8 cellular contexts compared by ENCODE assay signal in genomic region chr20:58892126-58892931, GRCh38. TPM values are rescaled to one million over a fixed set of nuclear protein-coding genes. Genes with fewer than 3 reads are reported as not detected.
DNase-seq lines count a peak whose midpoint lies in the region; FAIRE-seq and TF ChIP-seq lines count a peak whose summit lies in the region.

No MANE protein-coding gene starts in this region.

- H3K4me1 Mint-ChIP-seq in neural crest cell: peaks cover 60% of the 10 kb centered on the region

- H3K9me3 Mint-ChIP-seq in neural crest cell: no peaks in the 10 kb centered on the region

- no peaks in the 10 kb centered on the region for H3K36me3 ChIP-seq in suprapubic skin

- H3K27me3 Mint-ChIP-seq in neural crest cell (ENCODE audit: low read depth): peaks cover 9% of the 10 kb centered on the region

- no peak for FAIRE-seq in RCC 7860 (lab: Jason Lieb, UNC)

- peak overlapping the region; percentile 95 for H3K4me3 Mint-ChIP-seq in neural crest cell

- peak overlapping the region; percentile 99 for H3K27ac Mint-ChIP-seq in neural crest cell (ENCODE audit: unreplicated experiment)

- H3K4me3 ChIP-seq in fibroblast of villous mesenchyme (ENCODE audit: low read depth, low read length) (peak overlapping the region; percentile 77), suprapubic skin (peak overlapping the region; percentile 86)

- DNase-seq in GDM1 (lab: John Stamatoyannopoulos, UW) (peak; percentile 68), HuH-7.5 (ENCODE audit: low spot score) (peak; percentile 77), RCC 7860 (ENCODE audit: low spot score) (peak; percentile 53), fibroblast of villous mesenchyme (ENCODE audit: low read depth) (peak; percentile 65), neural crest cell (ENCODE audit: low read depth, low spot score) (peak; percentile 56), suprapubic skin (ENCODE audit: low spot score in 2 of 2) (peak; percentile 87 to 88), epidermal melanocyte (ENCODE audit: insufficient read length, low spot score) (no peak)
- DNase-seq in activated effector memory CD4-positive, alpha-beta T cell treated with Interleukin-2 at 50 U/mL for 16 hours: peak; percentile 64

- TF ChIP-seq POLR2A in suprapubic skin (IDR thresholded peaks at IDR 0.05): no peak

- no peak for TF ChIP-seq EP300 in suprapubic skin (IDR thresholded peaks at IDR 0.05)

- WGBS in suprapubic skin: under 1% methylated on average over 40 of the region's 50 CpGs

- no peaks in the 10 kb centered on the region for H3K9me3 ChIP-seq in suprapubic skin

- peaks cover 5% of the 10 kb centered on the region for H3K36me3 Mint-ChIP-seq in neural crest cell (ENCODE audit: low read depth)

- no peaks in the 10 kb centered on the region for H3K27me3 ChIP-seq in suprapubic skin

- no peak for TF ChIP-seq CTCF in fibroblast of villous mesenchyme (IDR thresholded peaks at IDR 0.05; ENCODE audit: insufficient read depth, low read depth, low read length)
- no peak for TF ChIP-seq CTCF in neural crest cell (conservative IDR thresholded peaks at IDR 0.05)
- TF ChIP-seq CTCF in suprapubic skin (IDR thresholded peaks at IDR 0.05): no peak

- peak overlapping the region; percentile 98 for H3K27ac ChIP-seq in suprapubic skin

- peaks cover 57% of the 10 kb centered on the region for H3K4me1 ChIP-seq in suprapubic skin

RNA-seq across cellular contexts. Expression of gene GNAS, which starts 39.8 kb away (rescaled TPM):
- total RNA-seq in fibroblast of villous mesenchyme (345 and 361 TPM in 2 replicates), neural crest cell (1,339 and 1,425 TPM in 2 replicates), suprapubic skin (100 to 1,000 TPM; 334 to 533 (median 451) TPM)

RNA-seq across cellular contexts. Expression of gene GNAS-AS1, which starts 41.6 kb away (rescaled TPM):
- 0.43 and 0.64 TPM in 2 replicates for total RNA-seq in fibroblast of villous mesenchyme
- 3.8 and 6.3 TPM in 2 replicates for total RNA-seq in neural crest cell
- not detected for total RNA-seq in suprapubic skin
